Comparison of ENCODE assay signal across 17 cellular contexts in genomic region chr4:124097447-124097846, GRCh38.
A peak's percentile ranks its signal among the peaks of the same experiment; 100 is the strongest.
DNase-seq lines count a peak whose midpoint lies in the region; ATAC-seq and TF ChIP-seq lines count a peak whose summit lies in the region.
"Had no signal": no experiment of that assay in that cellular context is flagged by ENCODE, and none has a peak within 500 bp of the region (broad histone marks: within the 10 kb centered on the region; RNA-seq: fewer than 3 reads in every experiment).

No MANE protein-coding gene starts in this region.

- H3K27ac ChIP-seq in right cardiac atrium (ENCODE audit: low read length) = no peak overlapping the region
- H3K27ac ChIP-seq: BLaER1 had no signal

- no peak for DNase-seq in Right ventricle myocardium superior
- no peak for DNase-seq in cardiac septum (ENCODE audit: low spot score)
- peak; percentile 74 for DNase-seq in fibroblast of mammary gland (ENCODE audit: low read depth)
- no peak for DNase-seq in right cardiac atrium
- DNase-seq in stromal cell of bone marrow (ENCODE audit: low read depth) = peak; percentile 82
- no peak for DNase-seq in NCI-H2029 (lab: John Stamatoyannopoulos, UW)
- no peak for DNase-seq in Kasumi-1 (lab: John Stamatoyannopoulos, UW)
- DNase-seq: 8988T; CD8-positive, alpha-beta T cell; DMS79; MG63; NCI-H1092; NCI-H146; NCI-H2081 treated with DMSO at 0.1 percent for 48 hours; NCI-H524 had no signal

- intact Hi-C loops in Right ventricle myocardium superior (cut with DNase I) (no loop called here), cardiac septum (cut with DNase I) (no loop called here), right cardiac atrium (cut with DNase I) (no loop called here)

- ATAC-seq in Right ventricle myocardium superior (ENCODE audit: poor library complexity) (peak; percentile 82), right cardiac atrium (peak; percentile 61 to 71), GM19452 (IDR thresholded peaks at IDR 0.05; ENCODE audit: unreplicated experiment) (no peak)
- ATAC-seq: CD8-positive, alpha-beta T cell had no signal

- no peaks in the 10 kb centered on the region for H3K9me3 ChIP-seq in right cardiac atrium (ENCODE audit: control insufficient read depth, low read length)
- H3K9me3 ChIP-seq: BLaER1 had no signal

- H3K4me3 ChIP-seq in fibroblast of mammary gland (ENCODE audit: control insufficient read depth, low read depth, low read length) (no peak overlapping the region), right cardiac atrium (ENCODE audit: low read length) (no peak overlapping the region)
- H3K4me3 ChIP-seq: BLaER1, MG63 had no signal

- H3K27me3 ChIP-seq in right cardiac atrium (ENCODE audit: control insufficient read depth, insufficient read depth) = no peaks in the 10 kb centered on the region
- H3K27me3 ChIP-seq: BLaER1, MG63 had no signal

- 93% methylated on average over 1 of the region's 1 CpG for WGBS in right cardiac atrium

- peaks cover under 1% of the 10 kb centered on the region for H3K4me1 ChIP-seq in right cardiac atrium (ENCODE audit: control insufficient read depth, insufficient read depth, low read length)
- H3K4me1 ChIP-seq: BLaER1 had no signal

- TF ChIP-seq CTCF in fibroblast of mammary gland (conservative IDR thresholded peaks at IDR 0.05; ENCODE audit: control insufficient read depth, insufficient read depth, low read depth, low read length) = no peak

Comparison
In these comparisons a context has a peak if more than half of its experiments do, and no peak if none do; other contexts are left out.
1. DNase-seq: peak in fibroblast of mammary gland (single experiment) and stromal cell of bone marrow (single experiment); none in Right ventricle myocardium superior (single experiment), cardiac septum (single experiment), right cardiac atrium (0 of 3), NCI-H2029 (single experiment) and Kasumi-1 (0 of 2).